22 cellular contexts compared by ENCODE assay signal in the genomic region with DNA sequence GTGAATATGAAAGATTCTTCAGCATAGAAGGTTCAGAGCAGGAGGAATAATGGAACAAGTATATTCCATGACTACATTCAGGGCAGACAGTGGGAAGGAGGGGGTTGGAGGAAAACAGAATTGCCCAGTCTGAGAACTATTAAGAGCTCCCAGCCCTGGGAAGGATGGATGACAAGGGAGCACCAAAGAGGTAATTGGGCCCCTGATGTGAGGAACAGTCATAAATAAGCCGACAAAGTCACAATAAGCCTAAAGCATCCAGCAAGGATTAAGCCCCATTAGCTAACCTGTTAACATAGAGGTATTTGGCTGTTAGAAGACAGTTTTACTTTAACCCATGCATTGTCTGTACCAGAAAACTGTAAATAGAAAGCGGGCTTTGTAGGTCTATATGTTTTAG.
"Had no signal": no experiment of that assay in that cellular context is flagged by ENCODE, and none has a peak within 500 bp of the region (broad histone marks: within the 10 kb centered on the region; RNA-seq: fewer than 3 reads in every experiment).

No MANE protein-coding gene starts in this region.

- ATAC-seq: esophagus mucosa, gastrocnemius medialis, heart left ventricle, mucosa of descending colon had no signal

- H3K27me3 Mint-ChIP-seq: memory B cell; stimulated activated memory B cell treated with anti-CD40 and anti-IgM and Interleukin-4, amounts not matched to agents 10 μg/mL and 1 μg/mL and 100 μg/mL, for 72 hours had no signal

- H3K4me1 ChIP-seq: ascending aorta, gastrocnemius medialis, heart left ventricle, parathyroid adenoma, sigmoid colon, testis, upper lobe of left lung had no signal

- H3K27ac ChIP-seq: ascending aorta, gastrocnemius medialis, heart left ventricle, neutrophil, parathyroid adenoma, sigmoid colon, testis, upper lobe of left lung had no signal

- H3K79me2 ChIP-seq: parathyroid adenoma had no signal

- H3K4me1 Mint-ChIP-seq: activated naive CD4-positive, alpha-beta T cell treated with anti-CD3 and anti-CD28 coated beads, Interleukin-2, amount 50 U/mL, for 24 hours; memory B cell; naive B cell; stimulated activated memory B cell treated with anti-CD40 and anti-IgM and Interleukin-4, amounts not matched to agents 10 μg/mL and 1 μg/mL and 100 μg/mL, for 72 hours had no signal

- H3K4me3 ChIP-seq: ascending aorta, gastrocnemius medialis, heart left ventricle, mucosa of descending colon, sigmoid colon, testis, upper lobe of left lung had no signal

- H3K36me3 ChIP-seq: ascending aorta, gastrocnemius medialis, heart left ventricle, neutrophil, sigmoid colon, upper lobe of left lung had no signal

- H2AFZ ChIP-seq: parathyroid adenoma had no signal

- H3K27me3 ChIP-seq: ascending aorta, gastrocnemius medialis, heart left ventricle, neutrophil, sigmoid colon, testis, upper lobe of left lung had no signal

- H3K36me3 Mint-ChIP-seq: activated naive CD4-positive, alpha-beta T cell treated with anti-CD3 and anti-CD28 coated beads, Interleukin-2, amount 50 U/mL, for 24 hours; memory B cell; naive B cell; stimulated activated memory B cell treated with anti-CD40 and anti-IgM and Interleukin-4, amounts not matched to agents 10 μg/mL and 1 μg/mL and 100 μg/mL, for 72 hours had no signal

- DNase-seq: activated CD4-positive, CD25-positive, alpha-beta regulatory T cell treated with anti-CD3 and anti-CD28 coated beads, Interleukin-2, amount 50 U/mL, for 72 hours; activated CD8-positive, alpha-beta memory T cell treated with anti-CD3 and anti-CD28 coated beads for 24 hours; activated CD8-positive, alpha-beta memory T cell treated with anti-CD3 and anti-CD28 coated beads, Interleukin-2, amount 50 U/mL, for 48 hours; activated gamma-delta T cell; cerebellar nuclear complex; effector CD4-positive, alpha-beta T cell; gastrocnemius medialis; heart left ventricle; mucosa of descending colon; naive B cell; sigmoid colon; stimulated activated CD4-positive, alpha-beta T cell treated with anti-CD3 and anti-CD28 coated beads, Interleukin-4, amount 100 ng/mL, for 4 hours; T1000; testis; upper lobe of left lung had no signal

- H3K9me3 Mint-ChIP-seq: activated naive CD4-positive, alpha-beta T cell treated with anti-CD3 and anti-CD28 coated beads, Interleukin-2, amount 50 U/mL, for 24 hours; memory B cell; stimulated activated memory B cell treated with anti-CD40 and anti-IgM and Interleukin-4, amounts not matched to agents 10 μg/mL and 1 μg/mL and 100 μg/mL, for 72 hours had no signal

- H3K4me3 Mint-ChIP-seq: activated naive CD4-positive, alpha-beta T cell treated with anti-CD3 and anti-CD28 coated beads, Interleukin-2, amount 50 U/mL, for 24 hours; memory B cell; stimulated activated memory B cell treated with anti-CD40 and anti-IgM and Interleukin-4, amounts not matched to agents 10 μg/mL and 1 μg/mL and 100 μg/mL, for 72 hours had no signal

- H3K9me3 ChIP-seq: ascending aorta, gastrocnemius medialis, mucosa of descending colon, neutrophil, sigmoid colon, testis, upper lobe of left lung had no signal

- H3K9ac ChIP-seq: parathyroid adenoma had no signal

- H3K27ac Mint-ChIP-seq: activated naive CD4-positive, alpha-beta T cell treated with anti-CD3 and anti-CD28 coated beads, Interleukin-2, amount 50 U/mL, for 24 hours; memory B cell; naive B cell; stimulated activated memory B cell treated with anti-CD40 and anti-IgM and Interleukin-4, amounts not matched to agents 10 μg/mL and 1 μg/mL and 100 μg/mL, for 72 hours had no signal
